ENCODE assay signal across 1 cellular context in the genomic region with DNA sequence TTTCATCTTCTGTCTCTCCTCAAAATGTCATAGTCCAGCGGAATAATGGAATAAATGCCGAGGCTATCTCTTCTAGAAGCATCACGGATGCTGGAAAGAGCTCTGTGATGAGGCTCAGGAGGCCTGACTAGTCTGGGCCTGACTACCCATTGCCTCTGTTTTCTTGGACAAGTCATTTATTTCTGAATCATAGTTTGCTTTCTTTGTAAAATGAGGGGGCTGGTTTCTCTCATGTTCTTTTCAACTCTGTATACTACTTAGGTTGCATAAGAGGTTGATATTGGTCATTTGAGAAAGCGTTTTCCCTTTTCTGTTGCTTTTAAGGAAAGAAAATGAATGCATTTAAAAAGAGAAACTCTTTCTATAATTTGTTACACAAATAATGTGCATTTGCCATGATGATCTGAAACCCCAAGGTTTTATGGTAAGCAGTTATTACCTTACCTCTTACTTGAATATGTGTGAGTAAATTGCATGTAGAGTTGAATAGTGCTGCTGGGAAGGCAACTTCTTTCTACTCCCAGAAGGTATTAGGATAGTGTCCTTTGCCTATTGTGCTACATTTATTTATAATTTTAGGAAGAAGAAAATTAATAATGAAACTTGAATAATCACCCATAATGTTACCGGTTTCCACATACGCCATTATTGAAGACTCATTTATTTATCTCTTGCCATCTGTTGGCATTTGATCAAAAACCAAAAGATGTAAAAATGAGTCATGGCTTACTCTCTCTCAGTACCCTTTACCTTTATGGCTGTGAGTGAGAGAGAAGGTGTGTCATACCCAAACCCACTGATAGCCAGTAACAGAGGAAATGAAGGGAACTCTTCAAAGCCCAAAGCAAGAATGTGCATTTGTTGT.
A peak's percentile ranks its signal among the peaks of the same experiment; 100 is the strongest.
TF ChIP-seq lines count a peak whose summit lies in the region.

No MANE protein-coding gene starts in this region.

TF ChIP-seq in HCT116, 20 proteins besides CTCF, POLR2A, EP300 and RAD21:
- TF ChIP-seq REST (IDR thresholded peaks at IDR 0.05; ENCODE audit: low read depth) = no peak
- peak; percentile 86 for TF ChIP-seq TCF7L2 (IDR thresholded peaks at IDR 0.05; ENCODE audit: borderline replicate concordance, extremely low read depth, insufficient read depth, insufficient read length)
- TF ChIP-seq SIN3A (IDR thresholded peaks at IDR 0.05; ENCODE audit: low read depth) = peak; percentile 57; the same call in 1 of the 2 replicates
- peak; percentile 96 for TF ChIP-seq SP1 (IDR thresholded peaks at IDR 0.05; ENCODE audit: low read depth)
- TF ChIP-seq ZFX (IDR thresholded peaks at IDR 0.05) = no peak
- TF ChIP-seq YY1 (IDR thresholded peaks at IDR 0.05; ENCODE audit: extremely low read depth, insufficient replicate concordance, low read depth, low read length) = peak; percentile 74
- TF ChIP-seq ELF1 (IDR thresholded peaks at IDR 0.05; ENCODE audit: borderline replicate concordance, low read depth) = no peak; the same call in 1 of the 2 replicates
- TF ChIP-seq JUND (IDR thresholded peaks at IDR 0.05) = peak; percentile 94
- TF ChIP-seq, protein P1, sequence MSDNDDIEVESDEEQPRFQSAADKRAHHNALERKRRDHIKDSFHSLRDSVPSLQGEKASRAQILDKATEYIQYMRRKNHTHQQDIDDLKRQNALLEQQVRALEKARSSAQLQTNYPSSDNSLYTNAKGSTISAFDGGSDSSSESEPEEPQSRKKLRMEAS (IDR thresholded peaks at IDR 0.05) = peak; percentile 83; the same call in 1 of the 2 replicates
- TF ChIP-seq FOSL1 (IDR thresholded peaks at IDR 0.05; ENCODE audit: low read depth) = peak; percentile 94
- peak; percentile 65 for TF ChIP-seq CEBPB (IDR thresholded peaks at IDR 0.05; ENCODE audit: low read depth)
- peak; percentile 85; the same call in 1 of the 2 replicates for TF ChIP-seq CBX3 (IDR thresholded peaks at IDR 0.05; ENCODE audit: low read depth)
- no peak; the same call in 1 of the 2 replicates for TF ChIP-seq SRF (IDR thresholded peaks at IDR 0.05; ENCODE audit: low read depth)
- no peak; the same call in 1 of the 2 replicates for TF ChIP-seq POLR2AphosphoS5 (IDR thresholded peaks at IDR 0.05; ENCODE audit: low read depth, low read length)
- no peak for TF ChIP-seq EZH2 (IDR thresholded peaks at IDR 0.05)
